ENCODE assay signal across 20 cellular contexts in genomic region chr13:50406831-50407230, GRCh38.
"Had no signal": no experiment of that assay in that cellular context is flagged by ENCODE, and none has a peak within 500 bp of the region (broad histone marks: within the 10 kb centered on the region; RNA-seq: fewer than 3 reads in every experiment).

No MANE protein-coding gene starts in this region.

- H3K4me1 Mint-ChIP-seq: activated CD8-positive, alpha-beta memory T cell treated with anti-CD3 and anti-CD28 coated beads, Interleukin-2, amount 10 ng/mL, durations not matched to agents 7 days and 5 days had no signal

- H3K9me3 Mint-ChIP-seq: activated CD8-positive, alpha-beta T cell treated with anti-CD3 and anti-CD28 coated beads for 36 hours; activated naive CD4-positive, alpha-beta T cell treated with anti-CD3 and anti-CD28 coated beads, Interleukin-2, amount 50 U/mL, for 24 hours had no signal

- H3K9me3 ChIP-seq: gastroesophageal sphincter, right lobe of liver, stomach, uterus had no signal

- H3K36me3 ChIP-seq: gastroesophageal sphincter, right lobe of liver, stomach, uterus had no signal

- H3K36me3 Mint-ChIP-seq: activated CD8-positive, alpha-beta memory T cell treated with anti-CD3 and anti-CD28 coated beads, Interleukin-2, amount 10 ng/mL, durations not matched to agents 7 days and 5 days; activated naive CD4-positive, alpha-beta T cell treated with anti-CD3 and anti-CD28 coated beads, Interleukin-2, amount 50 U/mL, for 24 hours; brain had no signal

- FAIRE-seq: islet of Langerhans had no signal

- H3K4me1 ChIP-seq: right lobe of liver, uterus had no signal

- H3K27me3 ChIP-seq: gastroesophageal sphincter, right lobe of liver, stomach, uterus had no signal

- H3K27ac Mint-ChIP-seq: activated CD4-positive, alpha-beta T cell treated with anti-CD3 and anti-CD28 coated beads, Interleukin-2, amount 10 ng/mL, durations not matched to agents 24 days and 14 days; activated CD8-positive, alpha-beta memory T cell treated with anti-CD3 and anti-CD28 coated beads, Interleukin-2, amount 10 ng/mL, durations not matched to agents 7 days and 5 days; activated CD8-positive, alpha-beta T cell treated with anti-CD3 and anti-CD28 coated beads for 36 hours; activated naive CD4-positive, alpha-beta T cell treated with anti-CD3 and anti-CD28 coated beads, Interleukin-2, amount 50 U/mL, for 24 hours had no signal

- H3K4me3 Mint-ChIP-seq: activated CD4-positive, alpha-beta T cell treated with anti-CD3 and anti-CD28 coated beads, Interleukin-2, amount 10 ng/mL, durations not matched to agents 24 days and 14 days; activated CD8-positive, alpha-beta memory T cell treated with anti-CD3 and anti-CD28 coated beads, Interleukin-2, amount 10 ng/mL, durations not matched to agents 7 days and 5 days; activated CD8-positive, alpha-beta T cell treated with anti-CD3 and anti-CD28 coated beads for 36 hours; activated naive CD4-positive, alpha-beta T cell treated with anti-CD3 and anti-CD28 coated beads, Interleukin-2, amount 50 U/mL, for 24 hours; brain; natural killer cell treated with Interleukin-12 subunit alpha and Interleukin-12 subunit beta and Interleukin-15 and Interleukin-18, amount 100 ng/mL, for 72 hours had no signal

- H3K27me3 Mint-ChIP-seq: activated CD8-positive, alpha-beta T cell treated with anti-CD3 and anti-CD28 coated beads for 36 hours; brain had no signal

- H3K4me3 ChIP-seq: gastroesophageal sphincter, right lobe of liver, skin epidermis, stomach, uterus had no signal

- DNase-seq: activated CD4-positive, alpha-beta T cell treated with anti-CD3 and anti-CD28 coated beads, Interleukin-2, amount 10 ng/mL, durations not matched to agents 24 days and 14 days; activated CD8-positive, alpha-beta memory T cell treated with anti-CD3 and anti-CD28 coated beads, Interleukin-2, amount 10 ng/mL, durations not matched to agents 7 days and 5 days; activated CD8-positive, alpha-beta T cell treated with anti-CD3 and anti-CD28 coated beads for 36 hours; activated gamma-delta T cell treated with Interleukin-2 at 50 U/mL for 16 hours; activated T-cell treated with anti-CD3 and anti-CD28 coated beads for 4 hours; aorta; head of caudate nucleus; left ventricle myocardium superior; right lobe of liver; stimulated activated CD4-positive, alpha-beta T cell treated with anti-CD3 and anti-CD28 coated beads, Interleukin-1b, Interleukin-23, amount 100 ng/mL, for 48 hours; stomach; trophoblast cell; uterus had no signal

- H3K27ac ChIP-seq: epithelial cell of prostate, gastroesophageal sphincter, right lobe of liver, skin epidermis, stomach, uterus had no signal
